10 cellular contexts compared by ENCODE assay signal in genomic region chr14:76267322-76268012, GRCh38.
A peak's percentile ranks its signal among the peaks of the same experiment; 100 is the strongest.
DNase-seq lines count a peak whose midpoint lies in the region; ATAC-seq, FAIRE-seq and TF ChIP-seq lines count a peak whose summit lies in the region.
"Had no signal": no experiment of that assay in that cellular context is flagged by ENCODE, and none has a peak within 500 bp of the region (broad histone marks: within the 10 kb centered on the region; RNA-seq: fewer than 3 reads in every experiment).

No MANE protein-coding gene starts in this region.

- H3K27ac ChIP-seq in psoas muscle = peak overlapping the region; percentile 42

- no peaks in the 10 kb centered on the region for H3K36me3 ChIP-seq in psoas muscle (ENCODE audit: insufficient read depth in 1 of 2, low read depth in 1 of 2)

- WGBS in psoas muscle, 3 donors = 25 to 30% (median 28%) methylated on average over 24 of the region's 24 CpGs

- H3K4me1 ChIP-seq in psoas muscle = no peaks in the 10 kb centered on the region

- H3K27me3 ChIP-seq in psoas muscle (ENCODE audit: insufficient read depth in 3 of 3, low read length in 2 of 3) = no peaks in the 10 kb centered on the region

- no peaks in the 10 kb centered on the region for H3K9me3 ChIP-seq in psoas muscle

- no peaks in the 10 kb centered on the region for H3K36me3 Mint-ChIP-seq in activated naive CD8-positive, alpha-beta T cell treated with anti-CD3 and anti-CD28 coated beads, Interleukin-2, amount 10 ng/mL, durations not matched to agents 7 days and 5 days

- H3K27me3 Mint-ChIP-seq in activated naive CD8-positive, alpha-beta T cell treated with anti-CD3 and anti-CD28 coated beads, Interleukin-2, amount 10 ng/mL, durations not matched to agents 7 days and 5 days = peaks cover 10% of the 10 kb centered on the region

- intact Hi-C loops in left ventricle myocardium superior (cut with micrococcal nuclease) (no loop called here), psoas muscle (cut with DNase I) (no loop called here)

- POLR2A ChIA-PET in activated naive CD8-positive, alpha-beta T cell treated with anti-CD3 and anti-CD28 coated beads, Interleukin-2, amount 10 ng/mL, durations not matched to agents 7 days and 5 days (lab: Charles Lee) = no interaction called here

- TF ChIP-seq POLR2A in GM12891 (IDR thresholded peaks at IDR 0.05; ENCODE audit: low read depth, low read length) = no peak

- H3K4me1 Mint-ChIP-seq in activated naive CD8-positive, alpha-beta T cell treated with anti-CD3 and anti-CD28 coated beads, Interleukin-2, amount 10 ng/mL, durations not matched to agents 7 days and 5 days = no peaks in the 10 kb centered on the region

- no peaks in the 10 kb centered on the region for H3K9me3 Mint-ChIP-seq in activated naive CD8-positive, alpha-beta T cell treated with anti-CD3 and anti-CD28 coated beads, Interleukin-2, amount 10 ng/mL, durations not matched to agents 7 days and 5 days
- H3K9me3 Mint-ChIP-seq: stimulated activated naive CD8-positive, alpha-beta T cell treated with anti-CD3 and anti-CD28 coated beads, Interleukin-15, Interleukin-2, amounts not matched to agents 100 ng/mL and 50 ng/mL, for 24 hours had no signal

- peak overlapping the region; percentile 80 for H3K4me3 ChIP-seq in psoas muscle

- H3K4me3 Mint-ChIP-seq in activated naive CD8-positive, alpha-beta T cell treated with anti-CD3 and anti-CD28 coated beads, Interleukin-2, amount 10 ng/mL, durations not matched to agents 7 days and 5 days = peak overlapping the region; percentile 49
- H3K4me3 Mint-ChIP-seq: stimulated activated naive CD8-positive, alpha-beta T cell treated with anti-CD3 and anti-CD28 coated beads, Interleukin-15, Interleukin-2, amounts not matched to agents 100 ng/mL and 50 ng/mL, for 24 hours had no signal

- no peak overlapping the region for H3K27ac Mint-ChIP-seq in activated naive CD8-positive, alpha-beta T cell treated with anti-CD3 and anti-CD28 coated beads, Interleukin-2, amount 10 ng/mL, durations not matched to agents 7 days and 5 days
- H3K27ac Mint-ChIP-seq: stimulated activated naive CD8-positive, alpha-beta T cell treated with anti-CD3 and anti-CD28 coated beads, Interleukin-15, Interleukin-2, amounts not matched to agents 100 ng/mL and 50 ng/mL, for 24 hours had no signal

- DNase-seq in 8988T (peak; percentile 55), GM12891 (ENCODE audit: insufficient read length, low spot score) (peak; percentile 25), left ventricle myocardium superior (peak; percentile 83), psoas muscle (peak; percentile 66 to 83), LoVo (ENCODE audit: low spot score) (no peak), SIG-M5 treated with dmso at 0.1 percent for 504 hours (lab: John Stamatoyannopoulos, UW; ENCODE audit: unreplicated experiment) (no peak)
- DNase-seq in activated naive CD8-positive, alpha-beta T cell treated with anti-CD3 and anti-CD28 coated beads, Interleukin-2, amount 10 ng/mL, durations not matched to agents 7 days and 5 days = peak; percentile 42

- FAIRE-seq in GM12891 (lab: Jason Lieb, UNC) = peak; percentile 73
- FAIRE-seq: GM18507 had no signal

- peak; percentile 25 for TF ChIP-seq CTCF in psoas muscle (IDR thresholded peaks at IDR 0.05)

- ATAC-seq in activated naive CD8-positive, alpha-beta T cell treated with anti-CD3 and anti-CD28 coated beads, Interleukin-2, amount 10 ng/mL, durations not matched to agents 7 days and 5 days (ENCODE audit: low read depth) = no peak
- ATAC-seq in left ventricle myocardium superior = peak; percentile 94
- peak; percentile 90 to 97 (median 92) for ATAC-seq in psoas muscle
- ATAC-seq in HG03045 (IDR thresholded peaks at IDR 0.05; ENCODE audit: unreplicated experiment) = no peak

TF ChIP-seq in GM12891, 5 proteins besides CTCF, POLR2A, EP300 and RAD21:
- TF ChIP-seq TAF1 (IDR thresholded peaks at IDR 0.05; ENCODE audit: low read depth, low read length) (no peak), PAX5 (IDR thresholded peaks at IDR 0.05; ENCODE audit: insufficient read depth, low read length, severe bottlenecking) (no peak), POU2F2 (IDR thresholded peaks at IDR 0.05; ENCODE audit: low read depth, low read length) (no peak), POLR2AphosphoS5 (IDR thresholded peaks at IDR 0.05; ENCODE audit: low read depth, low read length) (no peak), SPI1 (IDR thresholded peaks at IDR 0.05; ENCODE audit: low read depth, low read length) (no peak)

Comparison
In these comparisons a context has a peak if more than half of its experiments do, and no peak if none do; other contexts are left out.
1. DNase-seq: peak in 8988T (single experiment), GM12891 (single experiment), activated naive CD8-positive, alpha-beta T cell treated with anti-CD3 and anti-CD28 coated beads, Interleukin-2, amount 10 ng/mL, durations not matched to agents 7 days and 5 days (single experiment), left ventricle myocardium superior (single experiment) and psoas muscle (2 of 2); none in LoVo (single experiment) and SIG-M5 treated with dmso at 0.1 percent for 504 hours (single experiment).
2. ATAC-seq: peak in left ventricle myocardium superior (single experiment) and psoas muscle (4 of 4); none in activated naive CD8-positive, alpha-beta T cell treated with anti-CD3 and anti-CD28 coated beads, Interleukin-2, amount 10 ng/mL, durations not matched to agents 7 days and 5 days (single experiment) and HG03045 (single experiment).